8 cellular contexts compared by ENCODE assay signal in genomic region chr10:45235260-45235699, GRCh38.
DNase-seq lines count a peak whose midpoint lies in the region; FAIRE-seq and TF ChIP-seq lines count a peak whose summit lies in the region.
"Not testable (repeated sequence)": the region's sequence is repeated elsewhere in the genome, so short reads cannot be mapped to it uniquely, and the experiment has no call there.

No MANE protein-coding gene starts in this region.

- not testable (repeated sequence) for H3K79me2 ChIP-seq in Loucy (ENCODE audit: insufficient read depth, low read length)

- not testable (repeated sequence) for H3K4me1 ChIP-seq in Loucy (ENCODE audit: insufficient read depth, low read length, poor library complexity, severe bottlenecking); kidney (ENCODE audit: control insufficient read depth in 1 of 2, insufficient read depth in 1 of 2, low read depth in 1 of 2, low read length in 2 of 2)

- not testable (repeated sequence) for H3K4me3 ChIP-seq in Loucy (ENCODE audit: low read length, poor library complexity, severe bottlenecking); kidney (ENCODE audit: low read length in 2 of 2)

- FAIRE-seq in kidney (lab: Jason Lieb, UNC): not testable (repeated sequence)

- H3K9me2 ChIP-seq in Loucy (replicated peaks; ENCODE audit: low read depth, low read length): not testable (repeated sequence)

- not testable (repeated sequence) for H3K4me2 ChIP-seq in Loucy (ENCODE audit: low read depth, low read length, poor library complexity, severe bottlenecking)

- H2AFZ ChIP-seq in Loucy (ENCODE audit: low read length): peak overlapping the region; percentile 52; the same call in 1 of the 2 replicates

- H3K36me3 ChIP-seq in Loucy (ENCODE audit: insufficient read depth, low read length); kidney (ENCODE audit: control insufficient read depth in 1 of 2, insufficient read depth in 2 of 2, low read length in 2 of 2): not testable (repeated sequence)

- not testable (repeated sequence) for H3K27me3 ChIP-seq in Loucy (ENCODE audit: insufficient read depth, low read length, poor library complexity, severe bottlenecking)

- H3K27ac ChIP-seq in kidney (ENCODE audit: low read depth in 2 of 2, low read length in 2 of 2): not testable (repeated sequence)

- in situ Hi-C loops in ACHN (cut with HindIII; ENCODE audit: low pct_ligation_motif_present, low pct_unique_long_range_greater_than_20kb, low sequenced_read_pairs); GM13977 (cut with MboI; ENCODE audit: low pct_unique_long_range_greater_than_20kb, low sequenced_read_pairs, unreplicated experiment): not testable (repeated sequence)

- peak; percentile 60 for TF ChIP-seq CTCF in GM13977 (IDR thresholded peaks at IDR 0.05; ENCODE audit: extremely low read depth, insufficient read depth, missing control alignments)
- TF ChIP-seq CTCF in Loucy (conservative IDR thresholded peaks at IDR 0.05; ENCODE audit: low read length): peak; percentile 64
- peak; percentile 14 for TF ChIP-seq CTCF in kidney (IDR thresholded peaks at IDR 0.05; ENCODE audit: borderline replicate concordance, extremely low read depth, insufficient read depth)

- intact Hi-C loops in kidney (cut with DNase I): not testable (repeated sequence)

- H3K9ac ChIP-seq in Loucy (ENCODE audit: low read depth, low read length, poor library complexity, severe bottlenecking); kidney (ENCODE audit: low read length in 2 of 2): not testable (repeated sequence)

- not testable (repeated sequence) for H3K9me3 ChIP-seq in Loucy (ENCODE audit: insufficient read depth, low read depth, low read length); kidney (ENCODE audit: control insufficient read depth in 1 of 2, low read length in 2 of 2)

- not testable (repeated sequence) for H4K20me1 ChIP-seq in Loucy (ENCODE audit: insufficient read depth, low read length, poor library complexity, severe bottlenecking)

- DNase-seq in ACHN: peak; percentile 78
- peak; percentile 54 for DNase-seq in GM13977 (ENCODE audit: low spot score)
- DNase-seq in OCI-M1 (lab: John Stamatoyannopoulos, UW): peak; percentile 89
- peak; percentile 19 to 26 for DNase-seq in activated CD8-positive, alpha-beta memory T cell treated with anti-CD3 and anti-CD28 coated beads for 1 hour (ENCODE audit: extremely low read depth in 1 of 2, low read depth in 1 of 2)
- DNase-seq in dermis blood vessel endothelial cell: peak; percentile 93
- not testable (repeated sequence) for DNase-seq in kidney
- peak; percentile 11 to 48 for DNase-seq in stimulated activated CD4-positive, alpha-beta T cell treated with anti-CD3 and anti-CD28 coated beads, Interleukin-12 subunit alpha, Interleukin-12 subunit beta, amount 100 ng/mL, for 24 hours (ENCODE audit: low read depth in 2 of 2)

- not testable (repeated sequence) for H3F3A ChIP-seq in Loucy (ENCODE audit: low read depth)

Comparison
In these comparisons a context has a peak if more than half of its experiments do, and no peak if none do; other contexts are left out.
1. CTCF ChIP-seq: peak in every context shown above with its lines; median percentile 64 in Loucy; 60 in GM13977; 14 in kidney.